Comparison of ENCODE assay signal across 11 cellular contexts in genomic region chr10:70494536-70494935, GRCh38. TPM values are rescaled to one million over a fixed set of nuclear protein-coding genes. Genes with fewer than 3 reads are reported as not detected.
DNase-seq lines count a peak whose midpoint lies in the region; ATAC-seq and FAIRE-seq lines count a peak whose summit lies in the region.
"Had no signal": no experiment of that assay in that cellular context is flagged by ENCODE, and none has a peak within 500 bp of the region (broad histone marks: within the 10 kb centered on the region; RNA-seq: fewer than 3 reads in every experiment).

No MANE protein-coding gene starts in this region.

- H3K4ac ChIP-seq in mesenchymal stem cell (ENCODE audit: low read depth in 1 of 2, low read length in 2 of 2) = no peak overlapping the region

- H4K91ac ChIP-seq in mesenchymal stem cell (ENCODE audit: low read length) = no peak overlapping the region

- no peak overlapping the region for H4K8ac ChIP-seq in mesenchymal stem cell (ENCODE audit: low read length)

- no peak overlapping the region for H2BK120ac ChIP-seq in mesenchymal stem cell (ENCODE audit: low read depth, low read length)

- ATAC-seq in GM21825 (IDR thresholded peaks at IDR 0.05; ENCODE audit: unreplicated experiment) = peak; percentile 31
- ATAC-seq in GM18870 (IDR thresholded peaks at IDR 0.05; ENCODE audit: unreplicated experiment) = no peak

- H3K27ac ChIP-seq in mesenchymal stem cell (ENCODE audit: low read length, poor library complexity, severe bottlenecking) (no peak overlapping the region), small intestine (ENCODE audit: low read depth in 1 of 2, low read length in 1 of 2) (peak overlapping the region in 1 of 2 donors; percentile 73)
- H3K27ac ChIP-seq: hepatocyte had no signal

- H3K36me3 ChIP-seq in mesenchymal stem cell (ENCODE audit: control insufficient read depth in 1 of 2, insufficient read depth in 2 of 2, low read depth in 1 of 2, low read length in 2 of 2) (no peaks in the 10 kb centered on the region), small intestine (ENCODE audit: control insufficient read depth in 2 of 2, insufficient read depth in 2 of 2, low read length in 2 of 2) (no peaks in the 10 kb centered on the region)

- H2BK12ac ChIP-seq in mesenchymal stem cell (ENCODE audit: low read length in 2 of 2) = no peak overlapping the region

- H3K9ac ChIP-seq in mesenchymal stem cell (ENCODE audit: low read length) = no peak overlapping the region

- H3K14ac ChIP-seq in mesenchymal stem cell (ENCODE audit: low read length in 2 of 2) = no peak overlapping the region

- H2AFZ ChIP-seq in mesenchymal stem cell (ENCODE audit: low read depth, low read length) = no peak overlapping the region
- H2AFZ ChIP-seq: hepatocyte had no signal

- H3K23ac ChIP-seq in mesenchymal stem cell (ENCODE audit: low read length in 2 of 2) = no peak overlapping the region

- H3K27me3 ChIP-seq in mesenchymal stem cell (ENCODE audit: control insufficient read depth in 1 of 2, insufficient read depth in 1 of 2, low read length in 2 of 2) (peaks cover 18 to 52% of the 10 kb centered on the region in 2 experiments), small intestine (ENCODE audit: control insufficient read depth in 2 of 2, insufficient read depth in 2 of 2, low read length in 2 of 2) (no peaks in the 10 kb centered on the region)
- H3K27me3 ChIP-seq: hepatocyte had no signal

- no peak for FAIRE-seq in small intestine (lab: Jason Lieb, UNC)

- H3K79me1 ChIP-seq in mesenchymal stem cell (replicated peaks; ENCODE audit: low read length, poor library complexity, severe bottlenecking) = no peaks in the 10 kb centered on the region

- H3K4me1 ChIP-seq in mesenchymal stem cell (ENCODE audit: control insufficient read depth, insufficient read depth, low read depth, low read length) (peaks cover 6% of the 10 kb centered on the region), small intestine (ENCODE audit: control insufficient read depth in 2 of 2, insufficient read depth in 1 of 2, low read depth in 1 of 2, low read length in 1 of 2) (no peaks in the 10 kb centered on the region)

- H2BK5ac ChIP-seq in mesenchymal stem cell (ENCODE audit: low read depth, low read length, poor library complexity, severe bottlenecking) = no peak overlapping the region

- H3K9me3 ChIP-seq in mesenchymal stem cell (ENCODE audit: control insufficient read depth, low read length) = no peaks in the 10 kb centered on the region
- no peaks in the 10 kb centered on the region for H3K9me3 ChIP-seq in small intestine (ENCODE audit: control insufficient read depth, low read depth)

- 75% methylated on average over 8 of the region's 8 CpGs for WGBS in mesenchymal stem cell
- 55 to 62% (median 62%) methylated on average over 8 of the region's 8 CpGs for WGBS in small intestine, 3 donors

- DNase-seq in CD1c-positive myeloid dendritic cell (ENCODE audit: extremely low spot score) = peak; percentile 91
- DNase-seq in activated CD4-positive, alpha-beta T cell treated with anti-CD3 and anti-CD28 coated beads, Interleukin-2, amount 50 U/mL, for 48 hours = peak; percentile 59 to 70
- DNase-seq in mesenchymal stem cell = no peak
- no peak for DNase-seq in small intestine
- DNase-seq in GDM1 (lab: John Stamatoyannopoulos, UW) = no peak
- no peak for DNase-seq in AG08396 (ENCODE audit: low spot score)
- DNase-seq: HCEC 1CT, retina had no signal

- peak overlapping the region; percentile 73 for H2BK15ac ChIP-seq in mesenchymal stem cell (ENCODE audit: low read depth, poor library complexity, severe bottlenecking)

- H3K4me3 ChIP-seq in mesenchymal stem cell (ENCODE audit: insufficient read depth in 1 of 2, low read depth in 1 of 2, low read length in 2 of 2) (no peak overlapping the region), small intestine (ENCODE audit: low read depth in 1 of 2, low read length in 2 of 2) (no peak overlapping the region)
- H3K4me3 ChIP-seq: hepatocyte had no signal

- no peak overlapping the region for H2AK5ac ChIP-seq in mesenchymal stem cell (ENCODE audit: low read length, severe bottlenecking)

- H3K18ac ChIP-seq in mesenchymal stem cell (ENCODE audit: low read depth in 1 of 2, low read length in 2 of 2) = no peak overlapping the region

- no peak overlapping the region for H3K4me2 ChIP-seq in mesenchymal stem cell (ENCODE audit: low read length, poor library complexity, severe bottlenecking)
- H3K4me2 ChIP-seq: hepatocyte had no signal

RNA-seq across cellular contexts. Expression of gene PALD1, which starts 16.0 kb away (rescaled TPM):
- 0.01 TPM for polyA plus RNA-seq in mesenchymal stem cell (2013, experiment 1 of 2)
- polyA plus RNA-seq in mesenchymal stem cell (2013, experiment 2 of 2) = 0.01 TPM
- 1 to 10 TPM in 2 of 3 donors, under 1 TPM in 1; 0.22 to 3.6 (median 2.7) TPM for polyA plus RNA-seq in small intestine

RNA-seq across cellular contexts. Expression of gene NODAL, which starts 53.1 kb away (rescaled TPM):
- polyA plus RNA-seq in mesenchymal stem cell (2013, experiment 1 of 2) = not detected
- polyA plus RNA-seq in mesenchymal stem cell (2013, experiment 2 of 2) = not detected
- polyA plus RNA-seq in small intestine = under 1 TPM in 1 of 3 donors, not detected in 2; 0.04 TPM
- polyA plus RNA-seq: hepatocyte had no signal

Comparison
In these comparisons a context has a peak if more than half of its experiments do, and no peak if none do; other contexts are left out.
1. DNase-seq: peak in CD1c-positive myeloid dendritic cell (single experiment) and activated CD4-positive, alpha-beta T cell treated with anti-CD3 and anti-CD28 coated beads, Interleukin-2, amount 50 U/mL, for 48 hours (2 of 2); none in mesenchymal stem cell (single experiment), small intestine (single experiment), GDM1 (single experiment) and AG08396 (single experiment).